ENCODE assay signal across 25 cellular contexts in the genomic region with DNA sequence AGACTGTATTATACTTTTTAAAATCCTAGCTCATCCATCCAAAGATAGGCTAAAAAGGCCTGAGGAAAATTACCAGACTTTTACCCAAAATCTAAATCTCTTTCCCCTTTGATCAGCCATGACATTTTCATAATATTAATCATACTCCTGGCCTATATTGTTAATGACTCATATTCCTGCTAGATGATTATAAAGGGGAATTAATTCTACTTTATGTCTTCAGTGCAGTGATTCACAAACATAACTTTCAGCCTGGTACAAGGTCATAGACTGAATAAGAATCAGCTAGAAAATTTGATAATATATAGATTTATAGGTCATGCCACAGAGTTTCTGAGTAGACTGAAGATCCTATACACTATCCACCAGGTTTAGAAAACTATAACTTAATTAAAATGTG.
"Had no signal": no experiment of that assay in that cellular context is flagged by ENCODE, and none has a peak within 500 bp of the region (broad histone marks: within the 10 kb centered on the region; RNA-seq: fewer than 3 reads in every experiment).

No MANE protein-coding gene starts in this region.

- H3K4me3 Mint-ChIP-seq: activated B cell treated with CpG ODN at 0.5 μM for 24 hours; activated naive CD4-positive, alpha-beta T cell treated with anti-CD3 and anti-CD28 coated beads for 36 hours; activated naive CD8-positive, alpha-beta T cell treated with anti-CD3 and anti-CD28 coated beads for 36 hours; nephron progenitor cell; stimulated activated naive B cell treated with anti-CD40 and anti-IgM and Interleukin-4, amounts not matched to agents 10 μg/mL and 1 μg/mL and 100 μg/mL, for 72 hours had no signal

- H3K4me1 ChIP-seq: adrenal gland, ascending aorta, gastrocnemius medialis, left ventricle myocardium inferior, pancreas, psoas muscle, right atrium auricular region, stomach, suprapubic skin, tibial artery, upper lobe of right lung had no signal

- H3K27me3 Mint-ChIP-seq: activated B cell treated with CpG ODN at 0.5 μM for 24 hours; activated naive CD8-positive, alpha-beta T cell treated with anti-CD3 and anti-CD28 coated beads for 36 hours; stimulated activated naive B cell treated with anti-CD40 and anti-IgM and Interleukin-4, amounts not matched to agents 10 μg/mL and 1 μg/mL and 100 μg/mL, for 72 hours had no signal

- H3K27ac Mint-ChIP-seq: activated B cell treated with CpG ODN at 0.5 μM for 24 hours; activated naive CD4-positive, alpha-beta T cell treated with anti-CD3 and anti-CD28 coated beads for 36 hours; activated naive CD8-positive, alpha-beta T cell treated with anti-CD3 and anti-CD28 coated beads for 36 hours; nephron progenitor cell; stimulated activated naive B cell treated with anti-CD40 and anti-IgM and Interleukin-4, amounts not matched to agents 10 μg/mL and 1 μg/mL and 100 μg/mL, for 72 hours had no signal

- ATAC-seq: gastrocnemius medialis; pancreas; psoas muscle; stimulated activated naive B cell treated with anti-CD40 and anti-IgM and Interleukin-4, amounts not matched to agents 10 μg/mL and 1 μg/mL and 100 μg/mL, for 72 hours; upper lobe of right lung had no signal

- H3K9me3 Mint-ChIP-seq: activated B cell treated with CpG ODN at 0.5 μM for 24 hours; activated naive CD8-positive, alpha-beta T cell treated with anti-CD3 and anti-CD28 coated beads for 36 hours; nephron progenitor cell had no signal

- H3K36me3 Mint-ChIP-seq: activated naive CD8-positive, alpha-beta T cell treated with anti-CD3 and anti-CD28 coated beads for 36 hours; stimulated activated naive B cell treated with anti-CD40 and anti-IgM and Interleukin-4, amounts not matched to agents 10 μg/mL and 1 μg/mL and 100 μg/mL, for 72 hours had no signal

- H3K27me3 ChIP-seq: adrenal gland, ascending aorta, brain microvascular endothelial cell, gastrocnemius medialis, right atrium auricular region, stomach, suprapubic skin, tibial artery, upper lobe of right lung had no signal

- H3K4me3 ChIP-seq: adrenal gland, ascending aorta, gastrocnemius medialis, left ventricle myocardium inferior, pancreas, psoas muscle, right atrium auricular region, stomach, suprapubic skin, tibial artery, upper lobe of right lung had no signal

- H3K27ac ChIP-seq: adrenal gland, ascending aorta, brain microvascular endothelial cell, gastrocnemius medialis, left ventricle myocardium inferior, pancreas, psoas muscle, right atrium auricular region, stomach, suprapubic skin, tibial artery, upper lobe of right lung had no signal

- H3K4me1 Mint-ChIP-seq: activated B cell treated with CpG ODN at 0.5 μM for 24 hours; activated naive CD8-positive, alpha-beta T cell treated with anti-CD3 and anti-CD28 coated beads for 36 hours; nephron progenitor cell; stimulated activated naive B cell treated with anti-CD40 and anti-IgM and Interleukin-4, amounts not matched to agents 10 μg/mL and 1 μg/mL and 100 μg/mL, for 72 hours had no signal

- H3K9me3 ChIP-seq: adrenal gland, ascending aorta, gastrocnemius medialis, pancreas, psoas muscle, right atrium auricular region, stomach, suprapubic skin, tibial artery, upper lobe of right lung had no signal

- H3K36me3 ChIP-seq: adrenal gland, ascending aorta, brain microvascular endothelial cell, gastrocnemius medialis, left ventricle myocardium inferior, pancreas, right atrium auricular region, stomach, suprapubic skin, tibial artery, upper lobe of right lung had no signal

- DNase-seq: activated B cell treated with CpG ODN at 0.5 μM for 24 hours; activated effector memory CD4-positive, alpha-beta T cell treated with anti-CD3 and anti-CD28 coated beads, Interleukin-2, amount 50 U/mL, for 16 hours; activated naive CD4-positive, alpha-beta T cell treated with anti-CD3 and anti-CD28 coated beads for 36 hours; activated naive CD8-positive, alpha-beta T cell treated with anti-CD3 and anti-CD28 coated beads for 36 hours; adrenal gland; brain microvascular endothelial cell; caudate nucleus; gastrocnemius medialis; glutamatergic neuron; islet precursor cell; left ventricle myocardium inferior; nephron progenitor cell; nucleus accumbens; pancreas; psoas muscle; stimulated activated CD4-positive, alpha-beta T cell treated with anti-CD3 and anti-CD28 coated beads, Interleukin-15, amount 100 ng/mL, for 24 hours; stimulated activated CD4-positive, alpha-beta T cell treated with anti-CD3 and anti-CD28 coated beads, Interleukin-2, amount 100 ng/mL, for 24 hours; stimulated activated naive B cell treated with anti-CD40 and anti-IgM and Interleukin-4, amounts not matched to agents 10 μg/mL and 1 μg/mL and 100 μg/mL, for 72 hours; stomach; T-helper 2 cell; tibial artery; upper lobe of right lung had no signal
